20 cellular contexts compared by ENCODE assay signal in the genomic region with DNA sequence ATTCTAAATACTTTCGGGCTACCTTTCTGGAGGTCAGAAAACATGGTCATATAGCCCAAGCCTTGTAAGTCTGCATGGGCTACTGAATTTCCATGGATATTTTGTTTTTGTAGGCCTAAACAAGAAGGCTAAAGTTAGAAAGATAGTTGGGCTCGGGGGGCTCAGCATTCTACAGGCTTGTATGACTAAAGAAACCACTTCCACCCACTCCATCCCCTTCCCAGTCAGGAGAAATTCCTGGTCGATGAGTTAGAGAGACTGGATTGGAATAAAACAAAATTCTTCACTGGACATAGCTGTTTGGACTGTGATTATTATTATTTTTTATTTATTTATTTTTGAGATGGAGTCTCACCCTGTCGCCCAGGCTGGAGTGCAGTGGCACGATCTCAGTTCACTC.
DNase-seq lines count a peak whose midpoint lies in the region; ATAC-seq and TF ChIP-seq lines count a peak whose summit lies in the region.
"Had no signal": no experiment of that assay in that cellular context is flagged by ENCODE, and none has a peak within 500 bp of the region (broad histone marks: within the 10 kb centered on the region; RNA-seq: fewer than 3 reads in every experiment).

No MANE protein-coding gene starts in this region.

- TF ChIP-seq CTCF in left ventricle myocardium inferior (IDR thresholded peaks at IDR 0.05; ENCODE audit: borderline replicate concordance), result no peak

- H3K9me3 ChIP-seq in left ventricle myocardium inferior (replicated peaks), result no peaks in the 10 kb centered on the region
- H3K9me3 ChIP-seq: tibial artery had no signal

- peaks cover 45% of the 10 kb centered on the region for H3K4me1 ChIP-seq in left ventricle myocardium inferior

- H3K27ac ChIP-seq in left ventricle myocardium inferior (replicated peaks), result peak overlapping the region; percentile 41
- H3K27ac ChIP-seq in substantia nigra (ENCODE audit: low read depth, low read length, poor library complexity, severe bottlenecking), result no peak overlapping the region
- H3K27ac ChIP-seq: tibial artery had no signal

- H3K4me3 ChIP-seq in left ventricle myocardium inferior, result no peak overlapping the region
- H3K4me3 ChIP-seq: lung, tibial artery had no signal

- H3K27me3 ChIP-seq in left ventricle myocardium inferior (ENCODE audit: low read depth), result no peaks in the 10 kb centered on the region
- H3K27me3 ChIP-seq: tibial artery had no signal

- no peaks in the 10 kb centered on the region for H3K36me3 ChIP-seq in left ventricle myocardium inferior
- H3K36me3 ChIP-seq: tibial artery had no signal

- ATAC-seq in GM19397 (IDR thresholded peaks at IDR 0.05; ENCODE audit: unreplicated experiment), result no peak
- ATAC-seq: CD8-positive, alpha-beta T cell had no signal

- intact Hi-C loops in left ventricle myocardium inferior (cut with micrococcal nuclease) (no loop called here), cardiac septum (cut with DNase I) (no loop called here)

- no peak for DNase-seq in left ventricle myocardium inferior
- DNase-seq in cardiac septum (ENCODE audit: low spot score), result no peak
- DNase-seq in astrocyte of the hippocampus (ENCODE audit: low read depth, low spot score), result peak; percentile 61
- peak; percentile 48 for DNase-seq in kidney tubule cell (ENCODE audit: low spot score)
- DNase-seq in stimulated activated CD4-positive, alpha-beta T cell treated with anti-CD3 and anti-CD28 coated beads, Interleukin-1b, Interleukin-23, amount 100 ng/mL, for 48 hours, result no peak
- DNase-seq in T-helper 9 cell, result no peak
- DNase-seq in substantia nigra (lab: John Stamatoyannopoulos, UW), result no peak
- DNase-seq: activated CD4-positive, alpha-beta T cell treated with anti-CD3 and anti-CD28 coated beads, Interleukin-2, amount 10 ng/mL, durations not matched to agents 24 days and 14 days; CD8-positive, alpha-beta T cell; dermis blood vessel endothelial cell; DND-41; H9; immature natural killer cell; natural killer cell; NCI-H2029 treated with DMSO at 0.1 percent for 48 hours; NCI-H446 treated with DMSO at 0.1 percent for 48 hours; SW 1271; tibial artery had no signal

Comparison
In these comparisons a context has a peak if more than half of its experiments do, and no peak if none do; other contexts are left out.
1. DNase-seq: peak in astrocyte of the hippocampus (single experiment) and kidney tubule cell (single experiment); none in left ventricle myocardium inferior (single experiment), cardiac septum (single experiment), stimulated activated CD4-positive, alpha-beta T cell treated with anti-CD3 and anti-CD28 coated beads, Interleukin-1b, Interleukin-23, amount 100 ng/mL, for 48 hours (single experiment), T-helper 9 cell (single experiment) and substantia nigra (0 of 49).